In the genomic region with DNA sequence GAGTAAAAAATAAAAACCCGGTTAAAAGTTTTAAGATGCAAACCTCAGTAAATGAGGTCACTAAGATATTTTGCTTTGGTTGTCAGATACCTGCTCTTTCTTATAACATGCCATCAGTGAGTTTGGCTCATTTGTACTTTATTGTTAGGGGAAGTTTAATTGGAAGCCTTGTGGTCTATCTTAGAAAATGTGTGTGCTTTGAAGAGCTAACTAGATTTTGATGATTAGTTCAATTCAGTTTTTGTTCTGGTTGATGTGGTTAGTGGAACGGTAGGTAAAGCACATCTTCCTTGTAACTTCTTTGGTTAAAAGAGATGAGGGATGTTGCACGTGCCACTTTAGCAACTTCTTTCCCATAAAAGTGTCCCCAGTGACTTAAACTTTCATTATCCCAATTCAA, we compare ENCODE assay signal across 20 cellular contexts.
DNase-seq lines count a peak whose midpoint lies in the region.
"Had no signal": no experiment of that assay in that cellular context is flagged by ENCODE, and none has a peak within 500 bp of the region (broad histone marks: within the 10 kb centered on the region; RNA-seq: fewer than 3 reads in every experiment).

No MANE protein-coding gene starts in this region.

- no peaks in the 10 kb centered on the region for H3K36me3 ChIP-seq in CD8-positive, alpha-beta memory T cell (ENCODE audit: insufficient read depth, low read length)

- H3K4me3 Mint-ChIP-seq in activated CD4-positive, alpha-beta T cell treated with anti-CD3 and anti-CD28 coated beads, Interleukin-2, amount 10 ng/mL, durations not matched to agents 7 days and 5 days: no peak overlapping the region
- peak overlapping the region in 4 of 7 donors; percentile 20 to 89 (median 64) for H3K4me3 Mint-ChIP-seq in CD8-positive, alpha-beta memory T cell
- peak overlapping the region; percentile 34 for H3K4me3 Mint-ChIP-seq in T-helper 2 cell treated with Interferon-gamma antibody and Interleukin-4, amounts not matched to agents 5 μg/mL and 100 μg/mL, for 36 hours
- no peak overlapping the region for H3K4me3 Mint-ChIP-seq in immature natural killer cell

- DNase-seq in activated CD4-positive, alpha-beta T cell treated with anti-CD3 and anti-CD28 coated beads, Interleukin-2, amount 10 ng/mL, durations not matched to agents 7 days and 5 days: no peak
- no peak for DNase-seq in activated CD4-positive, alpha-beta T cell treated with anti-CD3 and anti-CD28 coated beads, Interleukin-2, amount 50 U/mL, for 1 hour
- no peak for DNase-seq in CD8-positive, alpha-beta memory T cell
- no peak for DNase-seq in T-helper 2 cell treated with Interferon-gamma antibody and Interleukin-4, amounts not matched to agents 5 μg/mL and 100 μg/mL, for 36 hours (ENCODE audit: low spot score)
- DNase-seq in immature natural killer cell (no peak), Ammon's horn (ENCODE audit: low spot score) (no peak), NCI-H2081 (lab: John Stamatoyannopoulos, UW) (no peak), OCI-M2 (lab: John Stamatoyannopoulos, UW; ENCODE audit: unreplicated experiment) (no peak)
- DNase-seq: 8988T, COR-L47, DMS79, MG63, NCI-H1048, NCI-H1436 treated with DMSO at 0.1 percent for 48 hours, NCI-H2029, NCI-H226, NCI-H524, NCI-H774, SJCRH30 had no signal

- H3K27ac Mint-ChIP-seq in activated CD4-positive, alpha-beta T cell treated with anti-CD3 and anti-CD28 coated beads, Interleukin-2, amount 10 ng/mL, durations not matched to agents 7 days and 5 days: peak overlapping the region; percentile 78
- H3K27ac Mint-ChIP-seq in CD8-positive, alpha-beta memory T cell: peak overlapping the region in 7 of 8 donors; percentile 3 to 97 (median 69)
- peak overlapping the region; percentile 24 for H3K27ac Mint-ChIP-seq in T-helper 2 cell treated with Interferon-gamma antibody and Interleukin-4, amounts not matched to agents 5 μg/mL and 100 μg/mL, for 36 hours
- H3K27ac Mint-ChIP-seq in immature natural killer cell: peak overlapping the region in 4 of 6 donors; percentile 25 to 76 (median 48)

- H3K27ac ChIP-seq in CD8-positive, alpha-beta memory T cell (ENCODE audit: low read depth, low read length): no peak overlapping the region
- H3K27ac ChIP-seq: C4-2B, SJCRH30 had no signal

- H3K27me3 ChIP-seq in CD8-positive, alpha-beta memory T cell (ENCODE audit: insufficient read depth, low read length, poor library complexity, severe bottlenecking): no peaks in the 10 kb centered on the region
- H3K27me3 ChIP-seq: MG63, SJCRH30 had no signal

- H3K9me3 ChIP-seq in CD8-positive, alpha-beta memory T cell (ENCODE audit: low read length): no peaks in the 10 kb centered on the region
- H3K9me3 ChIP-seq: MG63, SJCRH30 had no signal

- CTCF ChIA-PET in activated CD4-positive, alpha-beta T cell treated with anti-CD3 and anti-CD28 coated beads, Interleukin-2, amount 10 ng/mL, durations not matched to agents 7 days and 5 days (lab: Charles Lee): interaction anchor here (1.8 to 1.9 kb wide), 2 partner anchors 9 to 10 kb away, joined by 4 to 6 read pairs; no protein-coding TSS in a partner anchor
- CTCF ChIA-PET in CD8-positive, alpha-beta memory T cell (lab: Charles Lee): no interaction called here

- H3K4me1 Mint-ChIP-seq in activated CD4-positive, alpha-beta T cell treated with anti-CD3 and anti-CD28 coated beads, Interleukin-2, amount 10 ng/mL, durations not matched to agents 7 days and 5 days: peaks cover 47% of the 10 kb centered on the region
- H3K4me1 Mint-ChIP-seq in CD8-positive, alpha-beta memory T cell: peaks cover 27 to 56% (median 34%) of the 10 kb centered on the region in 3 donors
- peaks cover 19% of the 10 kb centered on the region for H3K4me1 Mint-ChIP-seq in T-helper 2 cell treated with Interferon-gamma antibody and Interleukin-4, amounts not matched to agents 5 μg/mL and 100 μg/mL, for 36 hours (ENCODE audit: low read depth)
- peaks cover 7 to 13% of the 10 kb centered on the region in 2 donors for H3K4me1 Mint-ChIP-seq in immature natural killer cell

- H3K4me3 ChIP-seq in CD8-positive, alpha-beta memory T cell (ENCODE audit: low read length): no peak overlapping the region
- H3K4me3 ChIP-seq: MG63, SJCRH30 had no signal

- POLR2A ChIA-PET in activated CD4-positive, alpha-beta T cell treated with anti-CD3 and anti-CD28 coated beads, Interleukin-2, amount 10 ng/mL, durations not matched to agents 7 days and 5 days (lab: Charles Lee): no interaction called here
- POLR2A ChIA-PET in CD8-positive, alpha-beta memory T cell (lab: Charles Lee): no interaction called here

- H3K27me3 Mint-ChIP-seq in activated CD4-positive, alpha-beta T cell treated with anti-CD3 and anti-CD28 coated beads, Interleukin-2, amount 10 ng/mL, durations not matched to agents 7 days and 5 days: no peaks in the 10 kb centered on the region
- H3K27me3 Mint-ChIP-seq in CD8-positive, alpha-beta memory T cell: no peaks in the 10 kb centered on the region
- no peaks in the 10 kb centered on the region for H3K27me3 Mint-ChIP-seq in T-helper 2 cell treated with Interferon-gamma antibody and Interleukin-4, amounts not matched to agents 5 μg/mL and 100 μg/mL, for 36 hours (ENCODE audit: low read depth)
- H3K27me3 Mint-ChIP-seq in immature natural killer cell (ENCODE audit: low read depth in 3 of 3): peaks cover 0 to 3% (median 3%) of the 10 kb centered on the region in 3 donors

- H3K36me3 Mint-ChIP-seq in activated CD4-positive, alpha-beta T cell treated with anti-CD3 and anti-CD28 coated beads, Interleukin-2, amount 10 ng/mL, durations not matched to agents 7 days and 5 days (ENCODE audit: low read depth): no peaks in the 10 kb centered on the region
- peaks cover 3 to 93% (median 18%) of the 10 kb centered on the region in 3 donors for H3K36me3 Mint-ChIP-seq in CD8-positive, alpha-beta memory T cell
- peaks cover 5% of the 10 kb centered on the region for H3K36me3 Mint-ChIP-seq in T-helper 2 cell treated with Interferon-gamma antibody and Interleukin-4, amounts not matched to agents 5 μg/mL and 100 μg/mL, for 36 hours (ENCODE audit: low read depth)
- H3K36me3 Mint-ChIP-seq in immature natural killer cell: peaks cover 37 to 62% (median 45%) of the 10 kb centered on the region in 3 donors

- H3K9me3 Mint-ChIP-seq in activated CD4-positive, alpha-beta T cell treated with anti-CD3 and anti-CD28 coated beads, Interleukin-2, amount 10 ng/mL, durations not matched to agents 7 days and 5 days: no peaks in the 10 kb centered on the region
- peaks cover 0 to 2% (median 0%) of the 10 kb centered on the region in 5 donors for H3K9me3 Mint-ChIP-seq in CD8-positive, alpha-beta memory T cell
- H3K9me3 Mint-ChIP-seq in T-helper 2 cell treated with Interferon-gamma antibody and Interleukin-4, amounts not matched to agents 5 μg/mL and 100 μg/mL, for 36 hours: no peaks in the 10 kb centered on the region
- H3K9me3 Mint-ChIP-seq in immature natural killer cell: no peaks in the 10 kb centered on the region

- H3K4me1 ChIP-seq in CD8-positive, alpha-beta memory T cell (ENCODE audit: insufficient read depth, low read length): peaks cover 5% of the 10 kb centered on the region

Comparison
In these comparisons a context has a peak if more than half of its experiments do, and no peak if none do; other contexts are left out.
1. H3K27ac Mint-ChIP-seq: peak in every context shown above with its lines; median percentile 78 in activated CD4-positive, alpha-beta T cell treated with anti-CD3 and anti-CD28 coated beads, Interleukin-2, amount 10 ng/mL, durations not matched to agents 7 days and 5 days; 69 in CD8-positive, alpha-beta memory T cell; 48 in immature natural killer cell; 24 in T-helper 2 cell treated with Interferon-gamma antibody and Interleukin-4, amounts not matched to agents 5 μg/mL and 100 μg/mL, for 36 hours.
2. H3K4me3 Mint-ChIP-seq: peak in CD8-positive, alpha-beta memory T cell (4 of 7) and T-helper 2 cell treated with Interferon-gamma antibody and Interleukin-4, amounts not matched to agents 5 μg/mL and 100 μg/mL, for 36 hours (single experiment); none in activated CD4-positive, alpha-beta T cell treated with anti-CD3 and anti-CD28 coated beads, Interleukin-2, amount 10 ng/mL, durations not matched to agents 7 days and 5 days (single experiment) and immature natural killer cell (0 of 5).